ENCODE assay signal across 1 cellular context in the genomic region with DNA sequence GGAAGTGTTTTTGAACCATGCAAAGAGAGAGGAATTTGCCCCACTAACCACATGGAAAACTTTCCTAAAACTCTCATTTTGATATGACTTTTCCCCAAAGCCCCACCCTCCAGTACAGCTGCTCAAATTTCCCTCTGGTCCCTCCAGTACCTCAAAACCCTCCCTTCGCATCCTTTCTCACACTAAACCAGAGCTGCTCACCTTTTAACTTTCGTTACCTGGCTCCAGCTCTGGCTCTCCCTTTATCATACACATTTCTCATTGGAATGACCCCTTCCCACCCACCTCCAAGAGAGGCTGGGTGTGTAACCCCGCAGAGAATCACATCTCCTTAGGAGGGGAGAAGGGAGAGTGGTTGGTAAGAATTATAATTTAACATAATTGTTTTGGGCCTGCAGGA.
TF ChIP-seq lines count a peak whose summit lies in the region.

No MANE protein-coding gene starts in this region.

TF ChIP-seq in H1, 55 proteins besides CTCF, POLR2A, EP300 and RAD21 (continued from another document):
- no peak for TF ChIP-seq ATF3 (IDR thresholded peaks at IDR 0.05; ENCODE audit: insufficient read depth, low read depth, low read length)
- TF ChIP-seq SUZ12 (IDR thresholded peaks at IDR 0.05; ENCODE audit: low read length): no peak
- no peak for TF ChIP-seq TCF12 (IDR thresholded peaks at IDR 0.05; ENCODE audit: low read depth, low read length)
- no peak for TF ChIP-seq RFX5 (IDR thresholded peaks at IDR 0.05; ENCODE audit: borderline replicate concordance, low read depth, low read length)
- TF ChIP-seq CTBP2 (IDR thresholded peaks at IDR 0.05; ENCODE audit: borderline replicate concordance, insufficient read depth, insufficient read length, low read length): no peak
- TF ChIP-seq RBBP5 (IDR thresholded peaks at IDR 0.05; ENCODE audit: borderline replicate concordance, low read depth, low read length): no peak
- TF ChIP-seq YY1 (IDR thresholded peaks at IDR 0.05; ENCODE audit: low read depth, low read length): no peak
- no peak for TF ChIP-seq HDAC6 (IDR thresholded peaks at IDR 0.05; ENCODE audit: low read depth, low read length)
- TF ChIP-seq, protein P1, sequence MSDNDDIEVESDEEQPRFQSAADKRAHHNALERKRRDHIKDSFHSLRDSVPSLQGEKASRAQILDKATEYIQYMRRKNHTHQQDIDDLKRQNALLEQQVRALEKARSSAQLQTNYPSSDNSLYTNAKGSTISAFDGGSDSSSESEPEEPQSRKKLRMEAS (IDR thresholded peaks at IDR 0.05): no peak
- TF ChIP-seq NANOG (IDR thresholded peaks at IDR 0.05; ENCODE audit: insufficient read depth, low read depth, low read length, poor library complexity, severe bottlenecking): no peak
- TF ChIP-seq GTF2F1 (IDR thresholded peaks at IDR 0.05; ENCODE audit: borderline replicate concordance, low read depth, low read length): no peak
- no peak for TF ChIP-seq POLR2AphosphoS5 (IDR thresholded peaks at IDR 0.05; ENCODE audit: low read depth, low read length)
- TF ChIP-seq HDAC2 (IDR thresholded peaks at IDR 0.05; ENCODE audit: borderline replicate concordance in 1 of 2, low read depth in 2 of 2, low read length in 2 of 2): no peak
- TF ChIP-seq RXRA (IDR thresholded peaks at IDR 0.05; ENCODE audit: insufficient read depth, low read depth, low read length): no peak
